Comparison of ENCODE assay signal across 13 cellular contexts in the genomic region with DNA sequence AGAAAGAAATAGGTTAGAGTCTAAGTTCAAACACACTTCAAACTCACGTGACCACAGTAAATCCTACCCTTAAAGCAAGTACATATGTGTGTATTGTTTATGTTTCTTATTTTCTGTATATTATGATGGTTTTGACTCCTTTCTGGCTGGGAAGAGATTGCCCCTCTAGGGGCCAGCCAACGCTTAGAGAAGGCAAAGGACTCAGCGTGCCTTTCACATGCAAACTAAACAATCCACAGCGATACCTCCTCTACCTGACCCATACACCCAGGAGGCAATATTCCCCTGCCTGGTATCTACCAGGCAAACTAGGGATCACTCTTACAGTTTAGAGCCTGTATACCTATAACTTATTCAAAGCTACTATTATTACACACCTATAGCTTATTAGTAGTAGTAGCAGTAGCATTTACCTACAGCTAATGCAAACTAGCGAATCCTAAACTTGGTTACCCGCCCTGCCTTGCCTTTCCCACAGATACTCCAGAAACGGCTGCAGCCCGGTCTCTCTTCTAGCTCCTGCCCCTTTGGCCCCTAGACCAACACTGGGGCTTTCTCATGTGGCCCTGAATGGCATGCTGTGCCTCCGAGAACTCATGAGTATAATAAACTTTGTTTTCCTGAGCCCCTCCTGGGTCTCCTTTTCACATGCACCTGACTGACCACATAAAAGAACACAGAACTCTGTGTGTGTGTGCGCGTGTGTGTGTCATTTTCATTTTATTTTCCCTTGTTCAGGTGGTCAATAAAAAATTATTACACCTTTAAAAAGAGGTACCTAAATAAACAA. TPM values are rescaled to one million over a fixed set of nuclear protein-coding genes. Genes with fewer than 3 reads are reported as not detected.
DNase-seq lines count a peak whose midpoint lies in the region; ATAC-seq, FAIRE-seq and TF ChIP-seq lines count a peak whose summit lies in the region.
"Had no signal": no experiment of that assay in that cellular context is flagged by ENCODE, and none has a peak within 500 bp of the region (broad histone marks: within the 10 kb centered on the region; RNA-seq: fewer than 3 reads in every experiment).

No MANE protein-coding gene starts in this region.

- DNase-seq in HT-29 (ENCODE audit: low spot score), result peak; percentile 34
- DNase-seq in astrocyte (ENCODE audit: low read depth), result no peak
- DNase-seq in Karpas-422, result no peak
- no peak for DNase-seq in hippocampal formation (lab: John Stamatoyannopoulos, UW)
- no peak for DNase-seq in DMS 273 (lab: John Stamatoyannopoulos, UW; ENCODE audit: unreplicated experiment)
- DNase-seq: C1 segment of cervical spinal cord, HCEC 1CT, MM.1S had no signal

- H3K36me3 ChIP-seq in BLaER1 treated with 17β-estradiol and CSF1 and Interleukin-3, amounts not matched to agents 10 nM and 100 nM, result peaks cover 0 to 77% (median 39%) of the 10 kb centered on the region in 11 experiments; a peak in 20 of 22 replicates
- H3K36me3 ChIP-seq in astrocyte (ENCODE audit: insufficient read depth, low read length) (peaks cover 6% of the 10 kb centered on the region), muscle layer of duodenum (ENCODE audit: control insufficient read depth in 1 of 2, insufficient read depth in 2 of 2, low read length in 2 of 2) (no peaks in the 10 kb centered on the region), Karpas-422 (ENCODE audit: insufficient read depth, low read length) (no peaks in the 10 kb centered on the region)

- peak overlapping the region; percentile 69 for H3K4me3 Mint-ChIP-seq in astrocyte (ENCODE audit: unreplicated experiment)

- H3K4me2 ChIP-seq in BLaER1 treated with 17β-estradiol and CSF1 and Interleukin-3, amounts not matched to agents 10 nM and 100 nM, result peak overlapping the region in 9 of 11 experiments; percentile 29 to 90 (median 60); a peak in 17 of 22 replicates
- H3K4me2 ChIP-seq in astrocyte (ENCODE audit: low read length), result no peak overlapping the region
- no peak overlapping the region for H3K4me2 ChIP-seq in Karpas-422 (ENCODE audit: low read depth, low read length, poor library complexity, severe bottlenecking)

- H3K27me3 ChIP-seq in BLaER1 treated with 17β-estradiol and CSF1 and Interleukin-3, amounts not matched to agents 10 nM and 100 nM, result no peaks in the 10 kb centered on the region
- H3K27me3 ChIP-seq in astrocyte (ENCODE audit: insufficient read depth, low read length), result no peaks in the 10 kb centered on the region
- no peaks in the 10 kb centered on the region for H3K27me3 ChIP-seq in muscle layer of duodenum (ENCODE audit: low read depth, low read length)
- no peaks in the 10 kb centered on the region for H3K27me3 ChIP-seq in Karpas-422 (ENCODE audit: low read length)

- H3K9ac ChIP-seq in BLaER1 treated with 17β-estradiol and CSF1 and Interleukin-3, amounts not matched to agents 10 nM and 100 nM, result peak overlapping the region in 2 of 11 experiments; percentile 13 to 14; a peak in 1 of 22 replicates
- H3K9ac ChIP-seq in astrocyte (ENCODE audit: low read length) (no peak overlapping the region), Karpas-422 (ENCODE audit: low read length) (no peak overlapping the region)

- no peak for FAIRE-seq in astrocyte (lab: Jason Lieb, UNC)

- peaks cover 13 to 55% (median 40%) of the 10 kb centered on the region in 11 experiments; a peak in 21 of 22 replicates for H3K9me3 ChIP-seq in BLaER1 treated with 17β-estradiol and CSF1 and Interleukin-3, amounts not matched to agents 10 nM and 100 nM (replicated peaks in 1 of 11)
- H3K9me3 ChIP-seq in astrocyte (ENCODE audit: insufficient read depth, low read depth, low read length), result no peaks in the 10 kb centered on the region
- H3K9me3 ChIP-seq in muscle layer of duodenum (ENCODE audit: control insufficient read depth in 1 of 2, low read length in 2 of 2), result no peaks in the 10 kb centered on the region
- no peaks in the 10 kb centered on the region; the same call in 1 of the 2 replicates for H3K9me3 ChIP-seq in Karpas-422 (ENCODE audit: low read length)

- H3K4me3 ChIP-seq in BLaER1 treated with 17β-estradiol and CSF1 and Interleukin-3, amounts not matched to agents 10 nM and 100 nM, result peak overlapping the region in 3 of 10 experiments; percentile 34 to 49 (median 36); a peak in 5 of 20 replicates
- H3K4me3 ChIP-seq in astrocyte (ENCODE audit: insufficient read depth, low read depth, low read length) (no peak overlapping the region), muscle layer of duodenum (ENCODE audit: low read depth in 1 of 2, low read length in 2 of 2) (peak overlapping the region in 1 of 2 donors; percentile 1), Karpas-422 (ENCODE audit: low read length) (no peak overlapping the region)

- peaks cover 31 to 71% (median 60%) of the 10 kb centered on the region in 10 experiments for H3K4me1 ChIP-seq in BLaER1 treated with 17β-estradiol and CSF1 and Interleukin-3, amounts not matched to agents 10 nM and 100 nM
- H3K4me1 ChIP-seq in astrocyte (ENCODE audit: insufficient read depth, low read length) (peaks cover 6% of the 10 kb centered on the region), muscle layer of duodenum (ENCODE audit: control insufficient read depth in 1 of 2, insufficient read depth in 2 of 2, low read length in 2 of 2) (peaks cover 31 to 58% of the 10 kb centered on the region in 2 donors), Karpas-422 (ENCODE audit: low read length) (no peaks in the 10 kb centered on the region)

- H2AFZ ChIP-seq in astrocyte (ENCODE audit: low read depth, low read length) (no peak overlapping the region), Karpas-422 (ENCODE audit: low read length) (no peak overlapping the region)

- ATAC-seq in HG02678 (IDR thresholded peaks at IDR 0.05; ENCODE audit: unreplicated experiment), result no peak

- H3K27me3 Mint-ChIP-seq in astrocyte (ENCODE audit: low read depth, unreplicated experiment), result no peaks in the 10 kb centered on the region
- H3K27me3 Mint-ChIP-seq: brain had no signal

- peaks cover 69 to 100% (median 99%) of the 10 kb centered on the region in 11 experiments; a peak in 21 of 22 replicates for H4K20me1 ChIP-seq in BLaER1 treated with 17β-estradiol and CSF1 and Interleukin-3, amounts not matched to agents 10 nM and 100 nM
- H4K20me1 ChIP-seq in astrocyte (ENCODE audit: insufficient read depth, low read length), result peaks cover 87% of the 10 kb centered on the region
- H4K20me1 ChIP-seq in Karpas-422 (ENCODE audit: insufficient read depth, low read depth, low read length), result no peaks in the 10 kb centered on the region

- H3K79me2 ChIP-seq in astrocyte (ENCODE audit: insufficient read depth, low read length) (peaks cover 99% of the 10 kb centered on the region), Karpas-422 (ENCODE audit: low read length) (no peaks in the 10 kb centered on the region)

- TF ChIP-seq CTCF in astrocyte (IDR thresholded peaks at IDR 0.05; ENCODE audit: insufficient read depth, low read depth, low read length), result no peak

- H3K4me1 Mint-ChIP-seq in astrocyte (ENCODE audit: low read depth, unreplicated experiment), result peaks cover 32% of the 10 kb centered on the region

- H3K36me3 Mint-ChIP-seq in astrocyte (ENCODE audit: low read depth, unreplicated experiment), result no peaks in the 10 kb centered on the region

- H3K27ac Mint-ChIP-seq in astrocyte (ENCODE audit: unreplicated experiment), result peak overlapping the region; percentile 55

- H3K27ac ChIP-seq in BLaER1 treated with 17β-estradiol and CSF1 and Interleukin-3, amounts not matched to agents 10 nM and 100 nM, result no peak overlapping the region
- no peak overlapping the region for H3K27ac ChIP-seq in astrocyte (ENCODE audit: low read depth, low read length)
- peak overlapping the region; percentile 42 for H3K27ac ChIP-seq in muscle layer of duodenum (ENCODE audit: low read length)
- H3K27ac ChIP-seq in Karpas-422 (ENCODE audit: low read length), result no peak overlapping the region
- H3K27ac ChIP-seq: epithelial cell of prostate had no signal

- H3K9me3 Mint-ChIP-seq in astrocyte (ENCODE audit: unreplicated experiment), result no peaks in the 10 kb centered on the region

- 0 out of 2 replicates have a peak, but pooled peaks cover 6% of the 10 kb centered on the region for H3K9me2 ChIP-seq in Karpas-422 (replicated peaks; ENCODE audit: insufficient read depth, low read length)

RNA-seq across cellular contexts. Expression of a gene that starts 14.0 kb away (rescaled TPM):
- 18.6 and 24.1 TPM in 2 replicates for total RNA-seq in HT-29 (2014; rRNA removed; shearing (Covaris generic))
- total RNA-seq in astrocyte, result 46.7 and 55.5 TPM in 2 replicates
- total RNA-seq in Karpas-422 (2014; rRNA removed; shearing (Covaris generic); ENCODE audit: low replicate concordance), result not detected in 2 replicates

Comparison
In these comparisons a context has a peak if more than half of its experiments do, and no peak if none do; other contexts are left out.
1. H3K4me2 ChIP-seq: peak in BLaER1 treated with 17β-estradiol and CSF1 and Interleukin-3, amounts not matched to agents 10 nM and 100 nM (9 of 11); none in astrocyte (single experiment) and Karpas-422 (single experiment).
2. RNA of a gene that starts 14.0 kb away (total RNA-seq): 46.7 to 55.5 TPM in astrocyte and 18.6 to 24.1 TPM in HT-29; not detected in Karpas-422; every median in the first group is over 10 times any median in the second.